14 cellular contexts compared by ENCODE assay signal in genomic region chr3:57927916-57928315, GRCh38.
"Had no signal": no experiment of that assay in that cellular context is flagged by ENCODE, and none has a peak within 500 bp of the region (broad histone marks: within the 10 kb centered on the region; RNA-seq: fewer than 3 reads in every experiment).

No MANE protein-coding gene starts in this region.

- ATAC-seq: activated CD8-positive, alpha-beta T cell treated with anti-CD3 and anti-CD28 coated beads for 36 hours; stimulated activated memory B cell treated with anti-CD40 and anti-IgM and Interleukin-4, amounts not matched to agents 10 μg/mL and 1 μg/mL and 100 μg/mL, for 72 hours had no signal

- H3K36me3 ChIP-seq: neural progenitor cell, ovary had no signal

- DNase-seq: activated B cell treated with CpG ODN at 0.5 μM for 24 hours; activated CD4-positive, alpha-beta T cell treated with anti-CD3 and anti-CD28 coated beads for 48 hours; activated CD8-positive, alpha-beta T cell treated with anti-CD3 and anti-CD28 coated beads for 36 hours; activated gamma-delta T cell treated with Interleukin-2 at 50 U/mL for 16 hours; cortex of kidney; effector CD8-positive, alpha-beta T cell; left ventricle myocardium inferior; naive B cell; ovary; T-helper 2 cell; upper lobe of left lung had no signal

- H3K4me2 ChIP-seq: hepatocyte, neural progenitor cell had no signal

- H2AFZ ChIP-seq: hepatocyte, neural progenitor cell had no signal

- H3K79me2 ChIP-seq: hepatocyte had no signal

- H3K27ac ChIP-seq: hepatocyte, left ventricle myocardium inferior, neural progenitor cell, ovary, upper lobe of left lung had no signal

- H3K9ac ChIP-seq: neural progenitor cell had no signal

- H3K9me3 ChIP-seq: left ventricle myocardium inferior, ovary, upper lobe of left lung had no signal

- H3K27me3 ChIP-seq: hepatocyte, neural progenitor cell, ovary, upper lobe of left lung had no signal

- H3K4me3 ChIP-seq: hepatocyte, left ventricle myocardium inferior, neural progenitor cell, ovary, upper lobe of left lung had no signal

- H3K4me1 ChIP-seq: neural progenitor cell, upper lobe of left lung had no signal
